Comparison of ENCODE assay signal across 14 cellular contexts in the genomic region with DNA sequence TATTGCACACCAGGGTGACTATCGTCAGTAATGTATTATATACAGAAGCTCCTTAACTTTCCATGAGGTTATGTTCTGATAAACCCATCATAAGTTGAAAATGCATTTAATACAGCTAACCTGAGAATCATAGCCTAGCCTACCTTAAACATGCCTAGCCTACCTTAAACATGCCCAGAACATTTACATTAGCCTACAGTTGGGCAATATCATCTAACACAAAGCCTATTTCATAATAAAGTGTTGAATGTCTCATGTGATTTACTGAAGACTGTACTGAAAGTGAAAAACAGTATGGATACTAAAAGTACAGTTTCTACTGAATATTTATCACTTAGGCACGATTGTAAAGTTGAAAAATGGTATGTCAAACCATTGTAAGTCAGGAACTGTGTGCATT. TPM values are rescaled to one million over a fixed set of nuclear protein-coding genes. Genes with fewer than 3 reads are reported as not detected.
DNase-seq lines count a peak whose midpoint lies in the region; ATAC-seq, FAIRE-seq and TF ChIP-seq lines count a peak whose summit lies in the region.
"Had no signal": no experiment of that assay in that cellular context is flagged by ENCODE, and none has a peak within 500 bp of the region (broad histone marks: within the 10 kb centered on the region; RNA-seq: fewer than 3 reads in every experiment).

No MANE protein-coding gene starts in this region.

- FAIRE-seq in keratinocyte (lab: Jason Lieb, UNC) (peak; percentile 61), D721Med (lab: Jason Lieb, UNC) (no peak)

- H3K4me2 ChIP-seq in keratinocyte (ENCODE audit: control insufficient read depth, extremely low read depth, insufficient read depth, low read depth, low read length) = peak overlapping the region; percentile 99

- peaks cover 0 to 67% (median 22%) of the 10 kb centered on the region in 12 donors for H3K4me1 ChIP-seq in heart left ventricle
- H3K4me1 ChIP-seq in right atrium auricular region = peaks cover 0 to 34% of the 10 kb centered on the region in 2 donors
- peaks cover 46% of the 10 kb centered on the region for H3K4me1 ChIP-seq in keratinocyte (ENCODE audit: control insufficient read depth, extremely low read depth, insufficient read depth, low read length)
- peaks cover 15% of the 10 kb centered on the region for H3K4me1 ChIP-seq in upper lobe of right lung

- H3K36me3 ChIP-seq in heart left ventricle = no peaks in the 10 kb centered on the region
- H3K36me3 ChIP-seq in right atrium auricular region = no peaks in the 10 kb centered on the region
- H3K36me3 ChIP-seq in keratinocyte (ENCODE audit: control insufficient read depth in 2 of 2, extremely low read depth in 1 of 2, insufficient read depth in 2 of 2, low read length in 2 of 2) = peaks cover 0 to 3% of the 10 kb centered on the region in 2 experiments
- no peaks in the 10 kb centered on the region for H3K36me3 ChIP-seq in upper lobe of right lung

- peaks cover 37% of the 10 kb centered on the region for H3K4me1 Mint-ChIP-seq in WTC11

- DNase-seq in heart left ventricle = no peak
- DNase-seq in right atrium auricular region (ENCODE audit: low spot score) = no peak
- DNase-seq in WTC11 (ENCODE audit: low spot score) = no peak
- no peak for DNase-seq in keratinocyte (ENCODE audit: low read depth, low spot score)
- no peak for DNase-seq in upper lobe of right lung
- no peak for DNase-seq in dermis blood vessel endothelial cell
- DNase-seq in D721Med (ENCODE audit: insufficient read length, low spot score) = no peak
- DNase-seq in substantia nigra (lab: John Stamatoyannopoulos, UW) = no peak
- DNase-seq: activated naive CD4-positive, alpha-beta T cell treated with Interleukin-2 at 50 U/mL for 16 hours; DMS79 treated with DMSO at 0.1 percent for 48 hours; foreskin fibroblast; NCI-H2081 treated with DMSO at 0.1 percent for 48 hours had no signal

- TF ChIP-seq CTCF in heart left ventricle (IDR thresholded peaks at IDR 0.05) (no peak), right atrium auricular region (IDR thresholded peaks at IDR 0.05) (no peak), WTC11 (IDR thresholded peaks at IDR 0.05) (no peak), keratinocyte (optimal IDR thresholded peaks at IDR 0.05 in 1 of 3, IDR thresholded peaks at IDR 0.05 in 1 of 3, conservative IDR thresholded peaks at IDR 0.05 in 1 of 3; ENCODE audit: extremely low read depth in 1 of 3, insufficient read depth in 2 of 3, low read length in 3 of 3) (no peak), upper lobe of right lung (IDR thresholded peaks at IDR 0.05) (no peak), D721Med (IDR thresholded peaks at IDR 0.05; ENCODE audit: insufficient read depth, missing control alignments) (no peak)

- H3K4me3 ChIP-seq in heart left ventricle (peak overlapping the region in 7 of 12 donors; percentile 64 to 89 (median 85)), right atrium auricular region (peak overlapping the region in 1 of 2 donors; percentile 65), keratinocyte (ENCODE audit: control insufficient read depth in 2 of 3, extremely low read depth in 1 of 3, insufficient read depth in 2 of 3, low read depth in 1 of 3, low read length in 3 of 3) (peak overlapping the region; percentile 59 to 97 (median 92)), upper lobe of right lung (peak overlapping the region; percentile 88)

- no peaks in the 10 kb centered on the region for H3K27me3 ChIP-seq in heart left ventricle
- no peaks in the 10 kb centered on the region for H3K27me3 ChIP-seq in right atrium auricular region
- H3K27me3 ChIP-seq in keratinocyte (ENCODE audit: control insufficient read depth, extremely low read depth, insufficient read depth, low read length) = no peaks in the 10 kb centered on the region
- H3K27me3 ChIP-seq in upper lobe of right lung = no peaks in the 10 kb centered on the region

- H3K79me2 ChIP-seq in keratinocyte (ENCODE audit: control insufficient read depth, insufficient read depth, low read length) = peaks cover 49% of the 10 kb centered on the region

- intact Hi-C loops in heart left ventricle (cut with DNase I) = no loop called here
- intact Hi-C loops in upper lobe of right lung (cut with DNase I) = no loop called here

- no peak for TF ChIP-seq POLR2A in heart left ventricle (IDR thresholded peaks at IDR 0.05)

- H3K9me3 ChIP-seq in heart left ventricle (no peaks in the 10 kb centered on the region), right atrium auricular region (no peaks in the 10 kb centered on the region), keratinocyte (ENCODE audit: control insufficient read depth, low read depth, low read length) (no peaks in the 10 kb centered on the region), upper lobe of right lung (no peaks in the 10 kb centered on the region)

- dilution Hi-C loops in keratinocyte (cut with MboI; ENCODE audit: extremely low pct_ligation_motif_present, low sequenced_read_pairs) = no loop called here

- no peak for ATAC-seq in heart left ventricle
- ATAC-seq in WTC11 = no peak
- ATAC-seq in upper lobe of right lung = no peak

- H2AFZ ChIP-seq in keratinocyte (ENCODE audit: control insufficient read depth, low read length) = no peak overlapping the region

- no peaks in the 10 kb centered on the region for H3K36me3 Mint-ChIP-seq in WTC11
- H3K36me3 Mint-ChIP-seq: activated CD4-positive, alpha-beta memory T cell treated with anti-CD3 and anti-CD28 coated beads for 36 hours had no signal

- H3K27ac Mint-ChIP-seq in WTC11 = no peak overlapping the region
- H3K27ac Mint-ChIP-seq: activated CD4-positive, alpha-beta memory T cell treated with anti-CD3 and anti-CD28 coated beads for 36 hours had no signal

- H3K9me3 Mint-ChIP-seq in WTC11 = no peaks in the 10 kb centered on the region
- H3K9me3 Mint-ChIP-seq: activated CD4-positive, alpha-beta memory T cell treated with anti-CD3 and anti-CD28 coated beads for 36 hours had no signal

- H3K4me3 Mint-ChIP-seq in WTC11 = peak overlapping the region; percentile 88

- H3K27ac ChIP-seq in heart left ventricle = peak overlapping the region in 1 of 12 donors; percentile 91
- no peak overlapping the region for H3K27ac ChIP-seq in right atrium auricular region
- H3K27ac ChIP-seq in keratinocyte (ENCODE audit: control insufficient read depth, insufficient read depth, low read length) = peak overlapping the region; percentile 91
- no peak overlapping the region for H3K27ac ChIP-seq in upper lobe of right lung
- no peak overlapping the region for H3K27ac ChIP-seq in substantia nigra (ENCODE audit: low read depth, low read length, poor library complexity, severe bottlenecking)

- H4K20me1 ChIP-seq in keratinocyte (ENCODE audit: control insufficient read depth, extremely low read depth, insufficient read depth, low read length) = no peaks in the 10 kb centered on the region

- H3K27me3 Mint-ChIP-seq in WTC11 (ENCODE audit: low read depth) = no peaks in the 10 kb centered on the region; the same call in 1 of the 2 replicates
- H3K27me3 Mint-ChIP-seq: activated CD4-positive, alpha-beta memory T cell treated with anti-CD3 and anti-CD28 coated beads for 36 hours had no signal

- no peaks in the 10 kb centered on the region for H3K9me1 ChIP-seq in keratinocyte (ENCODE audit: control insufficient read depth, extremely low read depth, insufficient read depth, low read length)

- CTCF ChIA-PET in WTC11 (lab: Charles Lee) = interaction anchor here (2.9 to 3.8 kb wide), 2 partner anchors 15 to 269 kb away, joined by 12 to 70 read pairs; no protein-coding TSS in a partner anchor

- peak overlapping the region; percentile 88 for H3K9ac ChIP-seq in keratinocyte (ENCODE audit: control insufficient read depth, extremely low read depth, insufficient read depth, low read length)

- POLR2A ChIA-PET in WTC11 (lab: Charles Lee) = no interaction called here

- WGBS in heart left ventricle, 4 donors = 77 to 87% (median 78%) methylated on average over 2 of the region's 2 CpGs

RNA-seq across cellular contexts. Expression of gene GM2A, which starts 1.5 kb away (rescaled TPM):
- total RNA-seq in heart left ventricle (10 to 100 TPM; 27.5 to 71.4 (median 40.1) TPM), right atrium auricular region (10 to 100 TPM; 21.5 to 36.4 TPM), WTC11 (2021) (33.1 to 36.2 TPM (median 33.2 TPM) in 3 replicates), upper lobe of right lung (104 TPM), dermis blood vessel endothelial cell (15.5 and 18.0 TPM in 2 replicates)
- polyA plus RNA-seq in heart left ventricle (10 to 100 TPM; 22.8 to 31.6 TPM), keratinocyte (98.5 to 167 TPM (median 117 TPM) in 3 replicates)
- 64.8 TPM for polyA plus RNA-seq in keratinocyte (2011; ENCODE audit: low read depth)
- polyA plus RNA-seq in keratinocyte (2011; cell fraction: cytosol; rRNA removed) = 149 and 152 TPM in 2 replicates
- polyA plus RNA-seq in keratinocyte (2011; cell fraction: nucleus; rRNA removed) = 196 and 231 TPM in 2 replicates
- 125 and 194 TPM in 2 replicates for polyA plus RNA-seq in keratinocyte (2012; ENCODE audit: low replicate concordance)
- 133 to 264 TPM (median 155 TPM) in 3 replicates for polyA minus RNA-seq in keratinocyte
- polyA minus RNA-seq in keratinocyte (2011; cell fraction: cytosol; rRNA and poly(A)+ RNA removed) = 148 TPM
- polyA minus RNA-seq in keratinocyte (2011; cell fraction: nucleus; rRNA and poly(A)+ RNA removed) = 103 and 169 TPM in 2 replicates

RNA-seq across cellular contexts. Expression of gene CCDC69, which starts 30.6 kb away (rescaled TPM):
- total RNA-seq in heart left ventricle = 100 to 1,000 TPM in 7 of 9 donors, 10 to 100 TPM in 2; 82.5 to 207 (median 119) TPM
- 100 to 1,000 TPM in 1 of 2 donors, 10 to 100 TPM in 1; 92.9 to 245 TPM for polyA plus RNA-seq in heart left ventricle
- total RNA-seq in right atrium auricular region = 100 to 1,000 TPM; 185 to 202 TPM
- 8.2 to 12.4 TPM (median 8.6 TPM) in 3 replicates for total RNA-seq in WTC11 (2021)
- 3.5 to 4.5 TPM (median 4.1 TPM) in 3 replicates for polyA plus RNA-seq in keratinocyte
- polyA plus RNA-seq in keratinocyte (2011; ENCODE audit: low read depth) = 4.8 TPM
- 4.1 and 5.2 TPM in 2 replicates for polyA plus RNA-seq in keratinocyte (2011; cell fraction: cytosol; rRNA removed)
- 1.5 and 1.8 TPM in 2 replicates for polyA plus RNA-seq in keratinocyte (2011; cell fraction: nucleus; rRNA removed)
- polyA plus RNA-seq in keratinocyte (2012; ENCODE audit: low replicate concordance) = 2.0 and 3.8 TPM in 2 replicates
- polyA minus RNA-seq in keratinocyte = 3.6 to 3.8 TPM (median 3.7 TPM) in 3 replicates
- 6.9 TPM for polyA minus RNA-seq in keratinocyte (2011; cell fraction: cytosol; rRNA and poly(A)+ RNA removed)
- polyA minus RNA-seq in keratinocyte (2011; cell fraction: nucleus; rRNA and poly(A)+ RNA removed) = 1.1 and 1.5 TPM in 2 replicates
- 81.9 TPM for total RNA-seq in upper lobe of right lung
- 5.4 and 5.6 TPM in 2 replicates for total RNA-seq in dermis blood vessel endothelial cell

RNA-seq across cellular contexts. Expression of gene SLC36A3, which starts 49.0 kb away (rescaled TPM):
- total RNA-seq in heart left ventricle = not detected
- not detected for polyA plus RNA-seq in heart left ventricle
- total RNA-seq in right atrium auricular region = not detected
- not detected in 3 replicates for total RNA-seq in WTC11 (2021)
- not detected in 3 replicates for polyA plus RNA-seq in keratinocyte
- polyA plus RNA-seq in keratinocyte (2011; ENCODE audit: low read depth) = not detected
- not detected in 2 replicates for polyA plus RNA-seq in keratinocyte (2011; cell fraction: cytosol; rRNA removed)
- polyA plus RNA-seq in keratinocyte (2011; cell fraction: nucleus; rRNA removed) = not detected in 2 replicates
- 0.13 TPM in 1 of 2 replicates, not detected in the other for polyA plus RNA-seq in keratinocyte (2012; ENCODE audit: low replicate concordance)
- polyA minus RNA-seq in keratinocyte = not detected in 3 replicates
- polyA minus RNA-seq in keratinocyte (2011; cell fraction: cytosol; rRNA and poly(A)+ RNA removed) = not detected
- polyA minus RNA-seq in keratinocyte (2011; cell fraction: nucleus; rRNA and poly(A)+ RNA removed) = not detected in 2 replicates
- not detected for total RNA-seq in upper lobe of right lung
- total RNA-seq in dermis blood vessel endothelial cell = not detected in 2 replicates
- total RNA-seq: activated CD4-positive, alpha-beta memory T cell treated with anti-CD3 and anti-CD28 coated beads for 36 hours had no signal
- polyA plus RNA-seq: AG04450 had no signal
